ENCODE assay signal across 9 cellular contexts in the genomic region with DNA sequence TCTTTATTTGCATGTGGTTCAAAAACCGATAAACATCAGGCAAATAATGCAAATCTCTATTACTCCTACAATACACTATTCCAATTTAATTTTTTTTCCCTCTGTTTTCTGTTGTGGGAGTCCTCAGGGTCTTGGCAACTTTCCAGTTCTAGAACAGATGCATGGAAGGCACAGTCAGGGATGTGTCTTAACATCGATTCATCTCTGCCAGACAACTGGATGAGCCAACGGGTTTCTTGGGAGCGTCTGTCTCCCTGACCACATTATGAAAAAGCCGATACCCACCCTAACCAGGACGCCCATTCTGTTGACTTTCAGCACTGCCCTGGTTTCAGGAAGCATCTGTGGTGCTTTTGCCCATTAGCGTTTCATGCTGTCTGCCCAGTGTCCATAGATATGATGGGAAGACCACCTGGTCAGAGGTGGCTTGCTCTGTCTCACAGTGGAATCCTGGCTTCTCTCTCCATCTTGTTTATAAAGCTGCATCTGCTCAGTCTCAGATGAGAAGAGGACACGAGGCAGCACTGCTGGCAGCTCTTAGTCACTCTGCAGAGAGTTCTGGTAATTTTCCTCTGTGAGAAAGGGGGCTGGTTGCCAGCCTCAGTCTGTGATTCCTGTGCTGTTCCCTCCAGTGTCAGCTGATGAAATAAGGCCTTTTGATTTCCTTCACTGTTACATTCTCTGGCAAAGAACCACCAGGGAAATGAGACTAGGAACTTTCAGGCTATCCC. TPM values are rescaled to one million over a fixed set of nuclear protein-coding genes. Genes with fewer than 3 reads are reported as not detected.
DNase-seq lines count a peak whose midpoint lies in the region; ATAC-seq and TF ChIP-seq lines count a peak whose summit lies in the region.
"Had no signal": no experiment of that assay in that cellular context is flagged by ENCODE, and none has a peak within 500 bp of the region (broad histone marks: within the 10 kb centered on the region; RNA-seq: fewer than 3 reads in every experiment).

No MANE protein-coding gene starts in this region.

- peaks cover 21% of the 10 kb centered on the region for H3K9me3 Mint-ChIP-seq in WTC11
- H3K9me3 Mint-ChIP-seq: activated T-cell treated with anti-CD3 and anti-CD28 coated beads, Interleukin-2, amount 50 U/mL, for 4 hours had no signal

- no peaks in the 10 kb centered on the region; the same call in 1 of the 2 replicates for H3K27me3 Mint-ChIP-seq in WTC11 (ENCODE audit: low read depth)

- ATAC-seq in WTC11 (no peak; the same call in 1 of the 2 replicates), Right ventricle myocardium superior (ENCODE audit: poor library complexity) (peak; percentile 100), HG03139 (IDR thresholded peaks at IDR 0.05; ENCODE audit: unreplicated experiment) (no peak)
- ATAC-seq: activated T-cell treated with anti-CD3 and anti-CD28 coated beads, Interleukin-2, amount 50 U/mL, for 4 hours had no signal

- peaks cover 7% of the 10 kb centered on the region for H3K36me3 Mint-ChIP-seq in WTC11

- DNase-seq in WTC11 (ENCODE audit: low spot score), result no peak
- DNase-seq in Right ventricle myocardium superior, result peak; percentile 88
- peak; percentile 69 to 96 (median 78) for DNase-seq in posterior cingulate gyrus
- no peak for DNase-seq in NCI-H2029 treated with DMSO at 0.1 percent for 48 hours (lab: John Stamatoyannopoulos, UW)
- no peak for DNase-seq in NCI-H128 (lab: John Stamatoyannopoulos, UW; ENCODE audit: unreplicated experiment)
- no peak for DNase-seq in NK-92 treated with Interleukin-12 subunit alpha and Interleukin-12 subunit beta, amount 100 ng/mL, for 24 hours (lab: John Stamatoyannopoulos, UW)
- DNase-seq: activated T-cell treated with anti-CD3 and anti-CD28 coated beads, Interleukin-2, amount 50 U/mL, for 4 hours had no signal

- no peaks in the 10 kb centered on the region for H3K4me1 Mint-ChIP-seq in WTC11

- peak overlapping the region; percentile 9; the same call in 1 of the 2 replicates for H3K27ac ChIP-seq in C4-2B

- H3K27ac Mint-ChIP-seq in WTC11, result no peak overlapping the region

- POLR2A ChIA-PET in WTC11 (lab: Charles Lee), result no interaction called here

- TF ChIP-seq CTCF in C4-2B (conservative IDR thresholded peaks at IDR 0.05) (no peak), WTC11 (IDR thresholded peaks at IDR 0.05) (no peak)

- CTCF ChIA-PET in WTC11 (lab: Charles Lee), result interaction anchor here (1.3 kb wide), 1 partner anchor 22 kb away, joined by 3 read pairs; no protein-coding TSS in a partner anchor

- H3K4me3 Mint-ChIP-seq in WTC11, result no peak overlapping the region
- H3K4me3 Mint-ChIP-seq: activated T-cell treated with anti-CD3 and anti-CD28 coated beads, Interleukin-2, amount 50 U/mL, for 4 hours had no signal

- intact Hi-C loops in Right ventricle myocardium superior (cut with DNase I), result no loop called here
- intact Hi-C loops in posterior cingulate gyrus (cut with DNase I), result no loop called here

TF ChIP-seq in WTC11, 78 proteins besides CTCF, POLR2A, EP300 and RAD21:
- TF ChIP-seq ZNF396 (CRISPR knock-in tag; IDR thresholded peaks at IDR 0.05; ENCODE audit: borderline replicate concordance) (no peak), GABPB1 (CRISPR knock-in tag; IDR thresholded peaks at IDR 0.05) (0 out of 2 replicates have a peak, but pooled peaks have one; percentile 54)

RNA-seq across cellular contexts. Expression of gene KCNE4, which starts 57.9 kb away (rescaled TPM):
- total RNA-seq in WTC11 (2021) (0.04 TPM in 1 of 3 replicates, not detected in the others), Right ventricle myocardium superior (3.2 TPM)
- total RNA-seq: activated T-cell treated with anti-CD3 and anti-CD28 coated beads, Interleukin-2, amount 50 U/mL, for 4 hours had no signal

Comparison
In these comparisons a context has a peak if more than half of its experiments do, and no peak if none do; other contexts are left out.
1. DNase-seq: peak in Right ventricle myocardium superior (single experiment) and posterior cingulate gyrus (10 of 10); none in WTC11 (single experiment), NCI-H2029 treated with DMSO at 0.1 percent for 48 hours (single experiment), NCI-H128 (single experiment) and NK-92 treated with Interleukin-12 subunit alpha and Interleukin-12 subunit beta, amount 100 ng/mL, for 24 hours (single experiment).